In the genomic region with DNA sequence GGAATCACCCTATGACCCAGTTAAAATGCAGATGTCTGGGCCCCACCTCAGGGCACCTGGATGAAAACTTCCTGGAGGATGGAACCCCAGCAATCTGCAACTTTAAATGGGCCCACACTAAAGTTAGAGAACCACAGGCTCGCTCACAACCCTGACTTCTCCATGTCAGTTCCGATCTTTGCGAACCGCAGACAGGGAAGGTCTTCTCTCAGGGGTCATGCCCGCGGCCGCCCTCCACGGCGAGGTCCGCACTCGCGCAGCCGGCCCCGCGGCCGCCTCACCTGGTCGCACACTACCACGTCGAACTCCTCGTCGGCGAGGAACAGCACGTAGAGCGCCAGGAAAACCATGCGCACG, we compare ENCODE assay signal across 7 cellular contexts. TPM values are rescaled to one million over a fixed set of nuclear protein-coding genes. Genes with fewer than 3 reads are reported as not detected.
DNase-seq lines count a peak whose midpoint lies in the region; ATAC-seq and TF ChIP-seq lines count a peak whose summit lies in the region.

No MANE protein-coding gene starts in this region.

- POLR2A ChIA-PET in HCT116 (lab: Charles Lee) = interaction anchor here (0.6 to 1.6 kb wide), 4 partner anchors 10 to 226 kb away, joined by 3 to 7 read pairs (median 4); no protein-coding TSS in a partner anchor

- H2AFZ ChIP-seq in HCT116 (ENCODE audit: low read depth, low read length, poor library complexity, severe bottlenecking) = no peak overlapping the region

- peaks cover 8 to 15% of the 10 kb centered on the region in 2 experiments; a peak in 3 of 4 replicates for H3K36me3 ChIP-seq in HCT116 (ENCODE audit: control insufficient read depth in 1 of 2, insufficient read depth in 2 of 2, low read length in 2 of 2)
- peaks cover 40% of the 10 kb centered on the region for H3K36me3 ChIP-seq in SJCRH30
- H3K36me3 ChIP-seq in skeletal muscle satellite cell (ENCODE audit: insufficient read depth, low read length) = peaks cover 38% of the 10 kb centered on the region

- TF ChIP-seq RAD21 in HCT116 (IDR thresholded peaks at IDR 0.05; ENCODE audit: low read depth) = no peak

- peak overlapping the region; percentile 92 for H3K9ac ChIP-seq in HCT116 (ENCODE audit: low read length)
- peak overlapping the region; percentile 100 for H3K9ac ChIP-seq in skeletal muscle satellite cell (ENCODE audit: low read depth, low read length)

- DNase-seq in HCT116 (ENCODE audit: low read depth, low spot score) (no peak), SJCRH30 (no peak), fibroblast of the aortic adventitia (ENCODE audit: low read depth) (no peak), HPDE6-E6E7 (ENCODE audit: extremely low spot score) (no peak)

- intact Hi-C loops in HCT116 (cut with micrococcal nuclease) = no loop called here

- no TSS peak for BruUV-seq in HCT116 (replicated peaks; lab: Mats Ljungman, UMichigan)

- RAD21 ChIA-PET in HCT116 (lab: Charles Lee; ENCODE audit: low non-redundant PET in 1 of 2, low total read pairs in 2 of 2, uncharacterized antibody in 2 of 2, unreplicated experiment in 2 of 2) = interaction anchor here in 1 of 2 experiments (1.5 kb wide), 1 partner anchor 373 kb away, joined by 3 read pairs; no protein-coding TSS in a partner anchor

- H3K79me2 ChIP-seq in HCT116 (ENCODE audit: insufficient read depth, low read length) = peaks cover 96% of the 10 kb centered on the region

- ATAC-seq in HCT116 = no peak
- ATAC-seq in HG03175 (IDR thresholded peaks at IDR 0.05; ENCODE audit: unreplicated experiment) = no peak
- ATAC-seq in GM18861 (IDR thresholded peaks at IDR 0.05; ENCODE audit: unreplicated experiment) = no peak

- peak overlapping the region; percentile 83 for H3K27ac ChIP-seq in HCT116 (ENCODE audit: low read depth, low read length)
- H3K27ac ChIP-seq in SJCRH30 = peak overlapping the region; percentile 99

- no peaks in the 10 kb centered on the region; the same call in 1 of the 2 replicates for H4K20me1 ChIP-seq in HCT116 (ENCODE audit: insufficient read depth)

- no peak for TF ChIP-seq CTCF in HCT116 (IDR thresholded peaks at IDR 0.05 in 2 of 3, conservative IDR thresholded peaks at IDR 0.05 in 1 of 3; ENCODE audit: borderline replicate concordance in 1 of 3, insufficient read depth in 1 of 3, low read depth in 2 of 3, low read length in 2 of 3)
- no peak for TF ChIP-seq CTCF in fibroblast of the aortic adventitia (IDR thresholded peaks at IDR 0.05; ENCODE audit: insufficient read depth, low read length)

- CTCF ChIA-PET in HCT116 (lab: Charles Lee) = interaction anchor here (1.0 kb wide), 1 partner anchor 58 kb away, joined by 3 read pairs; no protein-coding TSS in a partner anchor

- H3K4me2 ChIP-seq in HCT116 (ENCODE audit: low read length) = peak overlapping the region; percentile 89
- H3K4me2 ChIP-seq in skeletal muscle satellite cell (ENCODE audit: low read length) = peak overlapping the region; percentile 83

- H3K4me1 ChIP-seq in HCT116 (ENCODE audit: control insufficient read depth in 1 of 2, insufficient read depth in 2 of 2, low read length in 2 of 2) = peaks cover 6 to 20% of the 10 kb centered on the region in 2 experiments; a peak in 3 of 4 replicates
- H3K4me1 ChIP-seq in SJCRH30 = no peaks in the 10 kb centered on the region; the same call in 1 of the 2 replicates
- peaks cover 17% of the 10 kb centered on the region for H3K4me1 ChIP-seq in skeletal muscle satellite cell (ENCODE audit: control insufficient read depth, insufficient read depth, low read length)

- H3K27me3 ChIP-seq in HCT116 (ENCODE audit: insufficient read depth, low read length) (no peaks in the 10 kb centered on the region), SJCRH30 (no peaks in the 10 kb centered on the region), skeletal muscle satellite cell (ENCODE audit: control insufficient read depth, insufficient read depth, low read length) (no peaks in the 10 kb centered on the region)

- H3K9me3 ChIP-seq in HCT116 (ENCODE audit: control insufficient read depth in 1 of 2, insufficient read depth in 1 of 2, low read depth in 1 of 2, low read length in 2 of 2) = no peaks in the 10 kb centered on the region
- no peaks in the 10 kb centered on the region for H3K9me3 ChIP-seq in SJCRH30 (replicated peaks)
- H3K9me3 ChIP-seq in skeletal muscle satellite cell (replicated peaks; ENCODE audit: low read length) = no peaks in the 10 kb centered on the region

- no peaks in the 10 kb centered on the region for H3K9me2 ChIP-seq in HCT116 (ENCODE audit: insufficient read depth)

- peak overlapping the region; percentile 72 to 95 for H3K4me3 ChIP-seq in HCT116 (replicated peaks in 1 of 2; ENCODE audit: low read depth in 1 of 2, low read length in 2 of 2)
- peak overlapping the region; percentile 89 for H3K4me3 ChIP-seq in SJCRH30
- peak overlapping the region; percentile 98 for H3K4me3 ChIP-seq in fibroblast of the aortic adventitia (ENCODE audit: low read depth, low read length)
- peak overlapping the region; percentile 97 for H3K4me3 ChIP-seq in skeletal muscle satellite cell (ENCODE audit: low read length)

- no peak for TF ChIP-seq POLR2A in HCT116 (IDR thresholded peaks at IDR 0.05; ENCODE audit: borderline replicate concordance, extremely low read depth, insufficient read depth, insufficient read length)

TF ChIP-seq in HCT116, 20 proteins besides CTCF, POLR2A, EP300 and RAD21 (continues in another document):
- TF ChIP-seq SIN3A (IDR thresholded peaks at IDR 0.05; ENCODE audit: low read depth) (no peak), YY1 (IDR thresholded peaks at IDR 0.05; ENCODE audit: extremely low read depth, insufficient replicate concordance, low read depth, low read length) (no peak), ZNF274 (IDR thresholded peaks at IDR 0.05; ENCODE audit: low read depth, low read length) (no peak), CEBPB (IDR thresholded peaks at IDR 0.05; ENCODE audit: low read depth) (no peak), CBX3 (IDR thresholded peaks at IDR 0.05; ENCODE audit: low read depth) (no peak), ELF1 (IDR thresholded peaks at IDR 0.05; ENCODE audit: borderline replicate concordance, low read depth) (no peak), FOSL1 (IDR thresholded peaks at IDR 0.05; ENCODE audit: low read depth) (no peak), JUND (IDR thresholded peaks at IDR 0.05) (no peak), SRF (IDR thresholded peaks at IDR 0.05; ENCODE audit: low read depth) (no peak), EGR1 (IDR thresholded peaks at IDR 0.05; ENCODE audit: low read depth) (no peak), POLR2AphosphoS5 (IDR thresholded peaks at IDR 0.05; ENCODE audit: low read depth, low read length) (no peak)
- TF ChIP-seq, protein P1, sequence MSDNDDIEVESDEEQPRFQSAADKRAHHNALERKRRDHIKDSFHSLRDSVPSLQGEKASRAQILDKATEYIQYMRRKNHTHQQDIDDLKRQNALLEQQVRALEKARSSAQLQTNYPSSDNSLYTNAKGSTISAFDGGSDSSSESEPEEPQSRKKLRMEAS (IDR thresholded peaks at IDR 0.05) = no peak
- TF ChIP-seq, protein P2, sequence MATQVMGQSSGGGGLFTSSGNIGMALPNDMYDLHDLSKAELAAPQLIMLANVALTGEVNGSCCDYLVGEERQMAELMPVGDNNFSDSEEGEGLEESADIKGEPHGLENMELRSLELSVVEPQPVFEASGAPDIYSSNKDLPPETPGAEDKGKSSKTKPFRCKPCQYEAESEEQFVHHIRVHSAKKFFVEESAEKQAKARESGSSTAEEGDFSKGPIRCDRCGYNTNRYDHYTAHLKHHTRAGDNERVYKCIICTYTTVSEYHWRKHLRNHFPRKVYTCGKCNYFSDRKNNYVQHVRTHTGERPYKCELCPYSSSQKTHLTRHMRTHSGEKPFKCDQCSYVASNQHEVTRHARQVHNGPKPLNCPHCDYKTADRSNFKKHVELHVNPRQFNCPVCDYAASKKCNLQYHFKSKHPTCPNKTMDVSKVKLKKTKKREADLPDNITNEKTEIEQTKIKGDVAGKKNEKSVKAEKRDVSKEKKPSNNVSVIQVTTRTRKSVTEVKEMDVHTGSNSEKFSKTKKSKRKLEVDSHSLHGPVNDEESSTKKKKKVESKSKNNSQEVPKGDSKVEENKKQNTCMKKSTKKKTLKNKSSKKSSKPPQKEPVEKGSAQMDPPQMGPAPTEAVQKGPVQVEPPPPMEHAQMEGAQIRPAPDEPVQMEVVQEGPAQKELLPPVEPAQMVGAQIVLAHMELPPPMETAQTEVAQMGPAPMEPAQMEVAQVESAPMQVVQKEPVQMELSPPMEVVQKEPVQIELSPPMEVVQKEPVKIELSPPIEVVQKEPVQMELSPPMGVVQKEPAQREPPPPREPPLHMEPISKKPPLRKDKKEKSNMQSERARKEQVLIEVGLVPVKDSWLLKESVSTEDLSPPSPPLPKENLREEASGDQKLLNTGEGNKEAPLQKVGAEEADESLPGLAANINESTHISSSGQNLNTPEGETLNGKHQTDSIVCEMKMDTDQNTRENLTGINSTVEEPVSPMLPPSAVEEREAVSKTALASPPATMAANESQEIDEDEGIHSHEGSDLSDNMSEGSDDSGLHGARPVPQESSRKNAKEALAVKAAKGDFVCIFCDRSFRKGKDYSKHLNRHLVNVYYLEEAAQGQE (IDR thresholded peaks at IDR 0.05; ENCODE audit: low read depth) = no peak
- TF ChIP-seq, protein P3, sequence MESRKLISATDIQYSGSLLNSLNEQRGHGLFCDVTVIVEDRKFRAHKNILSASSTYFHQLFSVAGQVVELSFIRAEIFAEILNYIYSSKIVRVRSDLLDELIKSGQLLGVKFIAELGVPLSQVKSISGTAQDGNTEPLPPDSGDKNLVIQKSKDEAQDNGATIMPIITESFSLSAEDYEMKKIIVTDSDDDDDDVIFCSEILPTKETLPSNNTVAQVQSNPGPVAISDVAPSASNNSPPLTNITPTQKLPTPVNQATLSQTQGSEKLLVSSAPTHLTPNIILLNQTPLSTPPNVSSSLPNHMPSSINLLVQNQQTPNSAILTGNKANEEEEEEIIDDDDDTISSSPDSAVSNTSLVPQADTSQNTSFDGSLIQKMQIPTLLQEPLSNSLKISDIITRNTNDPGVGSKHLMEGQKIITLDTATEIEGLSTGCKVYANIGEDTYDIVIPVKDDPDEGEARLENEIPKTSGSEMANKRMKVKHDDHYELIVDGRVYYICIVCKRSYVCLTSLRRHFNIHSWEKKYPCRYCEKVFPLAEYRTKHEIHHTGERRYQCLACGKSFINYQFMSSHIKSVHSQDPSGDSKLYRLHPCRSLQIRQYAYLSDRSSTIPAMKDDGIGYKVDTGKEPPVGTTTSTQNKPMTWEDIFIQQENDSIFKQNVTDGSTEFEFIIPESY (IDR thresholded peaks at IDR 0.05; ENCODE audit: extremely low read depth, insufficient replicate concordance, low read length) = no peak

RNA-seq across cellular contexts. Expression of a gene that starts 0.5 kb away (rescaled TPM):
- total RNA-seq in HCT116 (2021; ENCODE audit: unreplicated experiment) (27.9 TPM), fibroblast of the aortic adventitia (ENCODE audit: low replicate concordance) (44.3 and 59.3 TPM in 2 replicates)
- polyA plus RNA-seq in HCT116 (2012) = 21.6 and 26.0 TPM in 2 replicates
- total RNA-seq in SJCRH30 (2014; rRNA removed; shearing (Covaris generic)) = 38.4 and 38.7 TPM in 2 replicates
- total RNA-seq in skeletal muscle satellite cell (2012; rRNA removed) = 53.0 and 53.7 TPM in 2 replicates

RNA-seq across cellular contexts. Expression of a gene that starts 0.8 kb away (rescaled TPM):
- total RNA-seq in HCT116 (2021; ENCODE audit: unreplicated experiment) (125 TPM), fibroblast of the aortic adventitia (ENCODE audit: low replicate concordance) (20.3 and 155 TPM in 2 replicates)
- polyA plus RNA-seq in HCT116 (2012) = 118 and 123 TPM in 2 replicates
- 139 and 141 TPM in 2 replicates for total RNA-seq in SJCRH30 (2014; rRNA removed; shearing (Covaris generic))
- total RNA-seq in skeletal muscle satellite cell (2012; rRNA removed) = 144 and 207 TPM in 2 replicates
